15 cellular contexts compared by ENCODE assay signal in the genomic region with DNA sequence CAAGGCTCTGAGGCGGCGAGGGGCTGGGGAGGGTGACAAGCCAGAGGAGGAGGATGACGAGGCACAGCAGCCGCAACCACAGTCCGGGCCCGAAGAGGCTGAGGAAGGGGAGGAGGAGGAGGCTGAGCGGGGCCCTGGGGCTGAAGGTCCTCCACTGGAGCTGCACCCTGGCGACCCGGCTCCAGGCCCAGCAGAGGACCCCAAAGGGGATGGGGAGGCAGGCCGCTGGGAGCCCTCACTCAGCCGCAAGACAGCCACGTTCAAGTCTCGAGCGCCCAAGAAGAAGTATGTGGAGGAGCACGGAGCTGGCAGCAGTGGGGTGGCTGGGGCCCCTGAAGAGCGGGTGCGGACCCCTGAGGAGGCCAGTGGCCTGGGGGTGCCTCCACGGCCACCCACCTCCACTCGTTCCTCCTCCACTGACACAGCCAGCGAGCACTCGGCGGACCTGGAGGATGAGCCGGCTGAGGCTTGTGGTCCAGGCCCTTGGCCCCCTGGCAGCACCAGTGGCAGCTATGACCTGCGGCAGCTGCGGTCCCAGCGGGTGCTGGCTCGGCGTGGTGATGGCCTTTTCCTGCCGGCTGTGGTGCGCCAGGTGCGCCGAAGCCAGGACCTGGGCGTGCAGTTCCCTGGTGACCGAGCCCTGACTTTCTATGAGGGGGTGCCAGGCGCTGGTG. TPM values are rescaled to one million over a fixed set of nuclear protein-coding genes. Genes with fewer than 3 reads are reported as not detected.
DNase-seq lines count a peak whose midpoint lies in the region; ATAC-seq, FAIRE-seq and TF ChIP-seq lines count a peak whose summit lies in the region.
"Had no signal": no experiment of that assay in that cellular context is flagged by ENCODE, and none has a peak within 500 bp of the region (broad histone marks: within the 10 kb centered on the region; RNA-seq: fewer than 3 reads in every experiment).

No MANE protein-coding gene starts in this region.

- H2BK120ac ChIP-seq in neuronal stem cell (ENCODE audit: low read depth, low read length) = no peak overlapping the region

- H2BK15ac ChIP-seq in neuronal stem cell (ENCODE audit: low read length) = no peak overlapping the region

- H3K27me3 ChIP-seq in ascending aorta (no peaks in the 10 kb centered on the region), neuronal stem cell (ENCODE audit: control insufficient read depth in 3 of 3, insufficient read depth in 3 of 3, low read depth in 1 of 3, low read length in 3 of 3) (no peaks in the 10 kb centered on the region), hepatocyte (no peaks in the 10 kb centered on the region)
- H3K27me3 ChIP-seq: adrenal gland, SJCRH30, transverse colon had no signal

- H3K4me1 ChIP-seq in ascending aorta (peaks cover 11 to 40% of the 10 kb centered on the region in 2 donors), neuronal stem cell (ENCODE audit: control insufficient read depth in 2 of 2, insufficient read depth in 1 of 2, low read depth in 1 of 2, low read length in 2 of 2) (peaks cover 12 to 19% of the 10 kb centered on the region in 2 donors), hepatocyte (ENCODE audit: insufficient read depth) (peaks cover 19% of the 10 kb centered on the region)

- no peak overlapping the region for H3K27ac Mint-ChIP-seq in natural killer cell
- H3K27ac Mint-ChIP-seq in natural killer cell treated with Interleukin-12 subunit alpha and Interleukin-12 subunit beta and Interleukin-15 and Interleukin-18, amount 100 ng/mL, for 72 hours = no peak overlapping the region

- H3K79me1 ChIP-seq in neuronal stem cell (ENCODE audit: low read depth, low read length) = peaks cover 20% of the 10 kb centered on the region

- H3K9me2 ChIP-seq in hepatocyte (replicated peaks; ENCODE audit: insufficient read depth) = no peaks in the 10 kb centered on the region

- H3K4me3 ChIP-seq in ascending aorta (no peak overlapping the region), neuronal stem cell (ENCODE audit: low read length in 2 of 2) (no peak overlapping the region), hepatocyte (no peak overlapping the region)
- H3K4me3 ChIP-seq: SJCRH30, transverse colon had no signal

- H2BK5ac ChIP-seq in neuronal stem cell (ENCODE audit: low read length) = peak overlapping the region; percentile 53

- H2AFZ ChIP-seq in neuronal stem cell (ENCODE audit: low read length) (no peak overlapping the region), hepatocyte (no peak overlapping the region)

- peaks cover 61% of the 10 kb centered on the region for H3K79me2 ChIP-seq in hepatocyte

- H3K27me3 Mint-ChIP-seq in natural killer cell (ENCODE audit: low read depth in 2 of 2) = no peaks in the 10 kb centered on the region
- no peaks in the 10 kb centered on the region for H3K27me3 Mint-ChIP-seq in natural killer cell treated with Interleukin-12 subunit alpha and Interleukin-12 subunit beta and Interleukin-15 and Interleukin-18, amount 100 ng/mL, for 72 hours

- no peak for FAIRE-seq in RCC 7860 (lab: Jason Lieb, UNC)

- H3K4me1 Mint-ChIP-seq in natural killer cell = peaks cover 16 to 19% of the 10 kb centered on the region in 2 donors
- H3K4me1 Mint-ChIP-seq in natural killer cell treated with Interleukin-12 subunit alpha and Interleukin-12 subunit beta and Interleukin-15 and Interleukin-18, amount 100 ng/mL, for 72 hours (ENCODE audit: low read depth in 2 of 2) = peaks cover 19 to 49% of the 10 kb centered on the region in 2 donors

- peaks cover 5% of the 10 kb centered on the region for H4K20me1 ChIP-seq in hepatocyte (ENCODE audit: insufficient read depth, poor library complexity, severe bottlenecking)

- H2AK5ac ChIP-seq in neuronal stem cell (ENCODE audit: low read depth, low read length) = peak overlapping the region; percentile 43

- H3K9me3 ChIP-seq in ascending aorta (no peaks in the 10 kb centered on the region), neuronal stem cell (replicated peaks in 1 of 2; ENCODE audit: control insufficient read depth in 2 of 2, insufficient read depth in 1 of 2, low read depth in 1 of 2, low read length in 2 of 2) (no peaks in the 10 kb centered on the region), hepatocyte (ENCODE audit: low read depth) (no peaks in the 10 kb centered on the region)
- H3K9me3 ChIP-seq: adrenal gland, SJCRH30, transverse colon had no signal

- H3K4me3 Mint-ChIP-seq in natural killer cell = no peak overlapping the region
- H3K4me3 Mint-ChIP-seq in natural killer cell treated with Interleukin-12 subunit alpha and Interleukin-12 subunit beta and Interleukin-15 and Interleukin-18, amount 100 ng/mL, for 72 hours = no peak overlapping the region

- H3K36me3 ChIP-seq in ascending aorta (peaks cover 35 to 36% of the 10 kb centered on the region in 2 donors), neuronal stem cell (replicated peaks in 1 of 2; ENCODE audit: control insufficient read depth in 2 of 2, insufficient read depth in 2 of 2, low read length in 2 of 2) (peaks cover 16 to 40% of the 10 kb centered on the region in 2 donors), hepatocyte (replicated peaks; ENCODE audit: insufficient read depth, low read depth) (no peaks in the 10 kb centered on the region)

- ATAC-seq in natural killer cell (no peak), GM21717 (IDR thresholded peaks at IDR 0.05; ENCODE audit: unreplicated experiment) (no peak)
- no peak for ATAC-seq in natural killer cell treated with Interleukin-12 subunit alpha and Interleukin-12 subunit beta and Interleukin-15 and Interleukin-18, amount 100 ng/mL, for 72 hours

- peak overlapping the region; percentile 17 for H3K14ac ChIP-seq in neuronal stem cell (ENCODE audit: low read length)

- intact Hi-C loops in natural killer cell (cut with micrococcal nuclease) (no loop called here), ascending aorta (cut with DNase I) (no loop called here)

- no CpG with 5 or more reads among the region's 35 CpGs for WGBS in neuronal stem cell (ENCODE audit: extremely low coverage in 2 of 2, insufficient read length in 2 of 2, insufficient replicate concordance in 1 of 2), 2 donors
- WGBS in hepatocyte (ENCODE audit: low lambda C conversion rate, missing lambda C conversion rate) = 98% methylated on average over 35 of the region's 35 CpGs

- H3K27ac ChIP-seq in ascending aorta (peak overlapping the region; percentile 95 to 97), neuronal stem cell (replicated peaks; ENCODE audit: low read length) (no peak overlapping the region), hepatocyte (no peak overlapping the region)
- H3K27ac ChIP-seq: SJCRH30 had no signal

- H4K8ac ChIP-seq in neuronal stem cell (ENCODE audit: low read depth, low read length) = no peak overlapping the region

- no peak overlapping the region for H3K4ac ChIP-seq in neuronal stem cell (ENCODE audit: low read length)

- H2BK12ac ChIP-seq in neuronal stem cell (ENCODE audit: low read length) = no peak overlapping the region

- DNase-seq in natural killer cell = peak; percentile 15
- DNase-seq in natural killer cell treated with Interleukin-12 subunit alpha and Interleukin-12 subunit beta and Interleukin-15 and Interleukin-18, amount 100 ng/mL, for 72 hours (ENCODE audit: low spot score) = no peak
- DNase-seq in ascending aorta (ENCODE audit: low spot score in 2 of 2) = peak in 1 of 2 donors; percentile 60
- no peak for DNase-seq in neuronal stem cell (ENCODE audit: low spot score)
- no peak for DNase-seq in hepatocyte (ENCODE audit: low spot score)
- no peak for DNase-seq in activated gamma-delta T cell treated with Interleukin-2 at 50 U/mL for 16 hours
- no peak for DNase-seq in RCC 7860 (ENCODE audit: low spot score)
- DNase-seq: cortex of kidney; mammary epithelial cell; NCI-H2081 treated with DMSO at 0.1 percent for 48 hours; NK-92 treated with Interleukin-12 subunit alpha and Interleukin-12 subunit beta, amount 100 ng/mL, for 24 hours; SJCRH30; transverse colon had no signal

- H3K4me2 ChIP-seq in neuronal stem cell (ENCODE audit: insufficient read depth, low read length, poor library complexity, severe bottlenecking) (no peak overlapping the region), hepatocyte (no peak overlapping the region)

- peak overlapping the region; percentile 22 for H4K91ac ChIP-seq in neuronal stem cell (ENCODE audit: low read depth, low read length, poor library complexity)

- no peaks in the 10 kb centered on the region for H3K9me3 Mint-ChIP-seq in natural killer cell
- H3K9me3 Mint-ChIP-seq in natural killer cell treated with Interleukin-12 subunit alpha and Interleukin-12 subunit beta and Interleukin-15 and Interleukin-18, amount 100 ng/mL, for 72 hours = no peaks in the 10 kb centered on the region

- H3K9ac ChIP-seq in neuronal stem cell (ENCODE audit: low read depth, low read length, poor library complexity) = no peak overlapping the region

- TF ChIP-seq CTCF in natural killer cell (IDR thresholded peaks at IDR 0.05) (no peak), ascending aorta (IDR thresholded peaks at IDR 0.05) (no peak), hepatocyte (IDR thresholded peaks at IDR 0.05; ENCODE audit: poor library complexity) (no peak)

- no peaks in the 10 kb centered on the region for H3K36me3 Mint-ChIP-seq in natural killer cell
- peaks cover 5% of the 10 kb centered on the region for H3K36me3 Mint-ChIP-seq in natural killer cell treated with Interleukin-12 subunit alpha and Interleukin-12 subunit beta and Interleukin-15 and Interleukin-18, amount 100 ng/mL, for 72 hours

- no peak overlapping the region for H3K23ac ChIP-seq in neuronal stem cell (ENCODE audit: low read depth, low read length, poor library complexity)

- no peak overlapping the region for H3K18ac ChIP-seq in neuronal stem cell (ENCODE audit: low read length)

RNA-seq across cellular contexts. Expression of a gene that starts 2.9 kb away (rescaled TPM):
- 100 to 1,000 TPM in 2 of 3 donors, 10 to 100 TPM in 1; 95.4 to 121 (median 108) TPM for total RNA-seq in natural killer cell
- 100 to 1,000 TPM; 110 to 115 TPM for total RNA-seq in natural killer cell treated with Interleukin-12 subunit alpha and Interleukin-12 subunit beta and Interleukin-15 and Interleukin-18, amount 100 ng/mL, for 72 hours
- 247 TPM for total RNA-seq in ascending aorta
- 38.5 TPM for polyA plus RNA-seq in neuronal stem cell (2013, experiment 1 of 2)
- polyA plus RNA-seq in neuronal stem cell (2013, experiment 2 of 2) = 37.8 TPM
- total RNA-seq in hepatocyte = 14.3 and 17.4 TPM in 2 replicates
- 19.3 and 23.2 TPM in 2 replicates for polyA plus RNA-seq in hepatocyte

RNA-seq across cellular contexts. Expression of a gene that starts 17.1 kb away (rescaled TPM):
- total RNA-seq in natural killer cell (100 to 1,000 TPM in 1 of 3 donors, 10 to 100 TPM in 2; 58.3 to 115 (median 75.6) TPM), ascending aorta (51.6 TPM), hepatocyte (32.6 and 47.1 TPM in 2 replicates)
- total RNA-seq in natural killer cell treated with Interleukin-12 subunit alpha and Interleukin-12 subunit beta and Interleukin-15 and Interleukin-18, amount 100 ng/mL, for 72 hours = 10 to 100 TPM; 29.5 to 47.8 TPM
- polyA plus RNA-seq in neuronal stem cell (2013, experiment 1 of 2) = 77.7 TPM
- 78.0 TPM for polyA plus RNA-seq in neuronal stem cell (2013, experiment 2 of 2)
- 20.4 and 24.4 TPM in 2 replicates for polyA plus RNA-seq in hepatocyte

RNA-seq across cellular contexts. Expression of a gene that starts 29.6 kb away (rescaled TPM):
- total RNA-seq in natural killer cell (10 to 100 TPM; 42.5 to 52.1 (median 44.1) TPM), ascending aorta (27.0 TPM), hepatocyte (31.2 and 32.2 TPM in 2 replicates)
- total RNA-seq in natural killer cell treated with Interleukin-12 subunit alpha and Interleukin-12 subunit beta and Interleukin-15 and Interleukin-18, amount 100 ng/mL, for 72 hours = 10 to 100 TPM; 51.1 to 52.8 TPM
- 67.3 TPM for polyA plus RNA-seq in neuronal stem cell (2013, experiment 1 of 2)
- 64.6 TPM for polyA plus RNA-seq in neuronal stem cell (2013, experiment 2 of 2)
- polyA plus RNA-seq in hepatocyte = 36.6 and 38.8 TPM in 2 replicates

RNA-seq across cellular contexts. Expression of a gene that starts 29.9 kb away (rescaled TPM):
- not detected for total RNA-seq in natural killer cell
- total RNA-seq in natural killer cell treated with Interleukin-12 subunit alpha and Interleukin-12 subunit beta and Interleukin-15 and Interleukin-18, amount 100 ng/mL, for 72 hours = 1 to 10 TPM in 1 of 2 donors, under 1 TPM in 1; 0.64 to 1.0 TPM
- not detected for total RNA-seq in ascending aorta
- polyA plus RNA-seq in neuronal stem cell (2013, experiment 1 of 2) = 2.2 TPM
- 2.0 TPM for polyA plus RNA-seq in neuronal stem cell (2013, experiment 2 of 2)
- 0.24 and 2.2 TPM in 2 replicates for total RNA-seq in hepatocyte
- polyA plus RNA-seq in hepatocyte = 1.9 and 3.0 TPM in 2 replicates

RNA-seq across cellular contexts. Expression of a gene that starts 30.4 kb away (rescaled TPM):
- total RNA-seq in natural killer cell (1 to 10 TPM; 6.1 to 8.9 (median 7.9) TPM), ascending aorta (88.9 TPM), hepatocyte (46.1 and 70.6 TPM in 2 replicates)
- 10 to 100 TPM; 16.9 to 40.2 TPM for total RNA-seq in natural killer cell treated with Interleukin-12 subunit alpha and Interleukin-12 subunit beta and Interleukin-15 and Interleukin-18, amount 100 ng/mL, for 72 hours
- 134 TPM for polyA plus RNA-seq in neuronal stem cell (2013, experiment 1 of 2)
- 128 TPM for polyA plus RNA-seq in neuronal stem cell (2013, experiment 2 of 2)
- polyA plus RNA-seq in hepatocyte = 98.6 and 116 TPM in 2 replicates

Comparison
In these comparisons a context has a peak if more than half of its experiments do, and no peak if none do; other contexts are left out.
1. H3K27ac ChIP-seq: peak in ascending aorta (2 of 2); none in neuronal stem cell (single experiment) and hepatocyte (single experiment).